Comparison of ENCODE assay signal across 29 cellular contexts in the genomic region with DNA sequence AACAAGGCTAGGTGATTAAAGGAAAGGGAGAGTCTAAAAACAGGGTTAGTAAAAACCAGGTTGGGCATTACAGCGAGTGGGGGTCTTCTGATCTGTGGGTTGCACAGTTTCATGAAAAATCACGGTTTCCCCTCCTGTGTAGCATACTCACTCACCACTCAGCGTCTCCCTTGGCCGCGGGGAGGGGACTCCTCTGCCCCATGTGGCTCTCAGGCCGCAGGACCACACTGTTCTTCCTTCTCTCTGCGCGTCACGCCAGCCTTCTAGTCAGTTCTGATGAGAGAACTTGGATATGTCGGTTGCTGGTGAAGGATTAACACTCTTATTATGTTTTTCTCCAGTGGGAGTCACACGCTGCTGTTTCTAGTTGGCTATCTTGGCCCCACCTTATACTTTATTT.
"Had no signal": no experiment of that assay in that cellular context is flagged by ENCODE, and none has a peak within 500 bp of the region (broad histone marks: within the 10 kb centered on the region; RNA-seq: fewer than 3 reads in every experiment).

No MANE protein-coding gene starts in this region.

- H3K4me1 ChIP-seq: ascending aorta, breast epithelium, esophagus muscularis mucosa, foreskin keratinocyte, gastrocnemius medialis, heart left ventricle had no signal

- DNase-seq: activated CD4-positive, alpha-beta memory T cell treated with anti-CD3 and anti-CD28 coated beads, Interleukin-2, amount 10 ng/mL, durations not matched to agents 7 days and 5 days; activated CD4-positive, alpha-beta T cell treated with anti-CD3 and anti-CD28 coated beads for 36 hours; activated CD4-positive, alpha-beta T cell treated with anti-CD3 and anti-CD28 coated beads, Interleukin-2, amount 10 ng/mL, durations not matched to agents 24 days and 14 days; activated CD4-positive, CD25-positive, alpha-beta regulatory T cell; activated CD4-positive, CD25-positive, alpha-beta regulatory T cell treated with anti-CD3 and anti-CD28 coated beads, Interleukin-2, amount 50 U/mL, for 72 hours; activated CD8-positive, alpha-beta memory T cell treated with anti-CD3 and anti-CD28 coated beads, Interleukin-2, amount 50 U/mL, for 48 hours; activated gamma-delta T cell; activated naive CD4-positive, alpha-beta T cell; activated naive CD4-positive, alpha-beta T cell treated with anti-CD3 and anti-CD28 coated beads, Interleukin-2, amount 10 ng/mL, durations not matched to agents 7 days and 5 days; activated naive CD8-positive, alpha-beta T cell treated with anti-CD3 and anti-CD28 coated beads, Interleukin-2, amount 10 ng/mL, durations not matched to agents 7 days and 5 days; activated T-cell treated with anti-CD3 and anti-CD28 coated beads for 4 hours; activated T-cell treated with anti-CD3 and anti-CD28 coated beads, Interleukin-2, amount 50 U/mL, for 24 hours; activated T-cell treated with anti-CD3 and anti-CD28 coated beads, Interleukin-2, amount 50 U/mL, for 72 hours; central memory CD4-positive, alpha-beta T cell; cerebellar nuclear complex; dorsolateral prefrontal cortex; effector memory CD4-positive, alpha-beta T cell; erythroblast; foreskin keratinocyte; gastrocnemius medialis; glutamatergic neuron; heart left ventricle; T-helper 2 cell had no signal

- H3K36me3 ChIP-seq: ascending aorta, breast epithelium, cardiac muscle cell, esophagus muscularis mucosa, gastrocnemius medialis, heart left ventricle had no signal

- ATAC-seq: activated CD4-positive, alpha-beta T cell treated with anti-CD3 and anti-CD28 coated beads for 36 hours; activated naive CD4-positive, alpha-beta T cell treated with anti-CD3 and anti-CD28 coated beads, Interleukin-2, amount 50 U/mL, for 72 hours; activated T-cell treated with anti-CD3 and anti-CD28 coated beads, Interleukin-2, amount 50 U/mL, for 72 hours; foreskin keratinocyte; gastrocnemius medialis; heart left ventricle had no signal

- H3K27me3 ChIP-seq: ascending aorta, breast epithelium, cardiac muscle cell, dorsolateral prefrontal cortex, esophagus muscularis mucosa, foreskin keratinocyte, gastrocnemius medialis, heart left ventricle had no signal

- H3K9me3 ChIP-seq: gastrocnemius medialis had no signal

- H3K27ac ChIP-seq: ascending aorta, breast epithelium, cardiac muscle cell, coronary artery, dorsolateral prefrontal cortex, esophagus muscularis mucosa, foreskin keratinocyte, gastrocnemius medialis, heart left ventricle had no signal

- H3K4me3 ChIP-seq: ascending aorta, breast epithelium, cardiac muscle cell, coronary artery, dorsolateral prefrontal cortex, esophagus muscularis mucosa, gastrocnemius medialis, heart left ventricle had no signal
